In genomic region chr10:71606721-71607430, GRCh38 we compare ENCODE assay signal across 26 cellular contexts.
"Had no signal": no experiment of that assay in that cellular context is flagged by ENCODE, and none has a peak within 500 bp of the region (broad histone marks: within the 10 kb centered on the region; RNA-seq: fewer than 3 reads in every experiment).

No MANE protein-coding gene starts in this region.

- H3K4me1 Mint-ChIP-seq: activated B cell treated with CpG ODN at 0.5 μM for 24 hours; activated CD8-positive, alpha-beta memory T cell treated with anti-CD3 and anti-CD28 coated beads, Interleukin-2, amount 10 ng/mL, durations not matched to agents 7 days and 5 days; central memory CD8-positive, alpha-beta T cell had no signal

- H3K27me3 Mint-ChIP-seq: activated T-cell treated with anti-CD3 and anti-CD28 coated beads, Interleukin-2, amount 50 U/mL, for 24 hours had no signal

- H3K27ac Mint-ChIP-seq: activated B cell treated with CpG ODN at 0.5 μM for 24 hours; activated CD4-positive, alpha-beta T cell treated with anti-CD3 and anti-CD28 coated beads, Interleukin-2, amount 10 ng/mL, durations not matched to agents 24 days and 14 days; activated CD8-positive, alpha-beta memory T cell treated with anti-CD3 and anti-CD28 coated beads, Interleukin-2, amount 10 ng/mL, durations not matched to agents 7 days and 5 days; activated naive CD8-positive, alpha-beta T cell treated with anti-CD3 and anti-CD28 coated beads, Interleukin-2, amount 50 U/mL, for 24 hours; activated T-cell treated with anti-CD3 and anti-CD28 coated beads, Interleukin-2, amount 50 U/mL, for 24 hours; activated T-helper 1 cell treated with anti-CD3 and anti-CD28 coated beads, Interleukin-12 subunit alpha, Interleukin-12 subunit beta, Interleukin-2, Interleukin-4 antibody, amounts not matched to agents 30 ng/mL and 10 ng/mL and 1 ng/mL, durations not matched to agents 14 hours and 24 hours and 36 hours; T-helper 17 cell had no signal

- ATAC-seq: activated CD8-positive, alpha-beta memory T cell treated with anti-CD3 and anti-CD28 coated beads, Interleukin-2, amount 10 ng/mL, durations not matched to agents 7 days and 5 days; activated naive CD4-positive, alpha-beta T cell treated with anti-CD3 and anti-CD28 coated beads, Interleukin-2, amount 50 U/mL, for 72 hours; activated naive CD8-positive, alpha-beta T cell treated with anti-CD3 and anti-CD28 coated beads, Interleukin-2, amount 50 U/mL, for 24 hours; PC-3; T-helper 17 cell had no signal

- H3K36me3 Mint-ChIP-seq: activated CD8-positive, alpha-beta memory T cell treated with anti-CD3 and anti-CD28 coated beads, Interleukin-2, amount 10 ng/mL, durations not matched to agents 7 days and 5 days; activated naive CD4-positive, alpha-beta T cell treated with anti-CD3 and anti-CD28 coated beads, Interleukin-2, amount 50 U/mL, for 72 hours; brain had no signal

- H3K9me3 Mint-ChIP-seq: activated B cell treated with CpG ODN at 0.5 μM for 24 hours; activated CD4-positive, alpha-beta T cell treated with anti-CD3 and anti-CD28 coated beads, Interleukin-2, amount 10 ng/mL, durations not matched to agents 24 days and 14 days; activated naive CD4-positive, alpha-beta T cell treated with anti-CD3 and anti-CD28 coated beads, Interleukin-2, amount 50 U/mL, for 72 hours; activated naive CD8-positive, alpha-beta T cell treated with anti-CD3 and anti-CD28 coated beads, Interleukin-2, amount 50 U/mL, for 24 hours; activated T-cell treated with anti-CD3 and anti-CD28 coated beads, Interleukin-2, amount 50 U/mL, for 24 hours; activated T-helper 1 cell treated with anti-CD3 and anti-CD28 coated beads, Interleukin-12 subunit alpha, Interleukin-12 subunit beta, Interleukin-2, Interleukin-4 antibody, amounts not matched to agents 30 ng/mL and 10 ng/mL and 1 ng/mL, durations not matched to agents 14 hours and 24 hours and 36 hours; central memory CD8-positive, alpha-beta T cell had no signal

- H3K4me3 Mint-ChIP-seq: activated B cell treated with CpG ODN at 0.5 μM for 24 hours; activated CD4-positive, alpha-beta T cell treated with anti-CD3 and anti-CD28 coated beads, Interleukin-2, amount 10 ng/mL, durations not matched to agents 24 days and 14 days; activated CD8-positive, alpha-beta memory T cell treated with anti-CD3 and anti-CD28 coated beads, Interleukin-2, amount 10 ng/mL, durations not matched to agents 7 days and 5 days; activated naive CD8-positive, alpha-beta T cell treated with anti-CD3 and anti-CD28 coated beads, Interleukin-2, amount 50 U/mL, for 24 hours; activated T-cell treated with anti-CD3 and anti-CD28 coated beads, Interleukin-2, amount 50 U/mL, for 24 hours; activated T-helper 1 cell treated with anti-CD3 and anti-CD28 coated beads, Interleukin-12 subunit alpha, Interleukin-12 subunit beta, Interleukin-2, Interleukin-4 antibody, amounts not matched to agents 30 ng/mL and 10 ng/mL and 1 ng/mL, durations not matched to agents 14 hours and 24 hours and 36 hours; central memory CD8-positive, alpha-beta T cell; T-helper 17 cell had no signal

- DNase-seq: activated B cell treated with CpG ODN at 0.5 μM for 24 hours; activated CD4-positive, alpha-beta T cell treated with anti-CD3 and anti-CD28 coated beads for 1 hour; activated CD4-positive, alpha-beta T cell treated with anti-CD3 and anti-CD28 coated beads, Interleukin-2, amount 10 ng/mL, durations not matched to agents 24 days and 14 days; activated CD4-positive, alpha-beta T cell treated with anti-CD3 and anti-CD28 coated beads, Interleukin-2, amount 50 U/mL, for 48 hours; activated CD8-positive, alpha-beta memory T cell treated with anti-CD3 and anti-CD28 coated beads, Interleukin-2, amount 10 ng/mL, durations not matched to agents 7 days and 5 days; activated effector memory CD4-positive, alpha-beta T cell treated with anti-CD3 and anti-CD28 coated beads, Interleukin-2, amount 50 U/mL, for 16 hours; activated naive CD4-positive, alpha-beta T cell treated with Interleukin-2 at 50 U/mL for 16 hours; activated naive CD8-positive, alpha-beta T cell treated with anti-CD3 and anti-CD28 coated beads, Interleukin-2, amount 50 U/mL, for 24 hours; activated T-cell treated with anti-CD3 and anti-CD28 coated beads, Interleukin-2, amount 50 U/mL, for 24 hours; amygdala; Karpas-422; MM.1S; NCI-H1105; NCI-H1436; NCI-H1694 treated with DMSO at 0.1 percent for 48 hours; NCI-H2029 treated with DMSO at 0.1 percent for 48 hours; NCI-H446; NCI-H526; PC-3; SHP77; T-helper 17 cell; T-helper 9 cell had no signal
